12 cellular contexts compared by ENCODE assay signal in genomic region chr5:111997308-111998159, GRCh38.
DNase-seq lines count a peak whose midpoint lies in the region; FAIRE-seq and TF ChIP-seq lines count a peak whose summit lies in the region.
"Had no signal": no experiment of that assay in that cellular context is flagged by ENCODE, and none has a peak within 500 bp of the region (broad histone marks: within the 10 kb centered on the region; RNA-seq: fewer than 3 reads in every experiment).

No MANE protein-coding gene starts in this region.

- POLR2A ChIA-PET in HEK293 (lab: Yijun Ruan, JAX) (no interaction called here), RWPE1 (lab: Yijun Ruan, JAX; ENCODE audit: low non-redundant PET) (interaction anchor here (0.6 kb wide), 1 partner anchor 249 kb away, joined by 3 read pairs; no protein-coding TSS in a partner anchor)

- H3K4me2 ChIP-seq in fibroblast of lung (ENCODE audit: extremely low read depth, insufficient read depth, low read length): no peak overlapping the region
- H3K4me2 ChIP-seq in smooth muscle cell: peak overlapping the region; percentile 58

- H2AFZ ChIP-seq in fibroblast of lung (ENCODE audit: low read length) (no peak overlapping the region), smooth muscle cell (ENCODE audit: low read depth) (no peak overlapping the region)

- no peak overlapping the region for H3K9ac ChIP-seq in fibroblast of lung (ENCODE audit: insufficient read depth, low read length)
- peak overlapping the region; percentile 19 for H3K9ac ChIP-seq in smooth muscle cell (ENCODE audit: low read depth)

- FAIRE-seq in frontal cortex (lab: Jason Lieb, UNC): no peak

- peak; percentile 97 for DNase-seq in RWPE1 (ENCODE audit: low spot score)
- peak; percentile 99 to 100 for DNase-seq in fibroblast of lung (ENCODE audit: low read depth in 2 of 2)
- peak; percentile 8 for DNase-seq in smooth muscle cell (lab: John Stamatoyannopoulos, UW; ENCODE audit: unreplicated experiment)
- DNase-seq in frontal cortex (ENCODE audit: low spot score in 2 of 2): no peak
- DNase-seq in activated T-cell treated with anti-CD3 and anti-CD28 coated beads for 4 hours: no peak
- no peak for DNase-seq in 8988T
- DNase-seq: activated CD4-positive, alpha-beta T cell treated with anti-CD3 and anti-CD28 coated beads, Interleukin-2, amount 50 U/mL, for 1 hour; left cardiac atrium; NCI-H748 treated with DMSO at 0.1 percent for 48 hours; right cardiac atrium; stomach had no signal

- no peaks in the 10 kb centered on the region; the same call in 1 of the 2 replicates for H3K9me3 ChIP-seq in HEK293 (ENCODE audit: control insufficient read depth, insufficient read depth, low read depth, low read length)
- H3K9me3 ChIP-seq in fibroblast of lung (ENCODE audit: control insufficient read depth, insufficient read depth, low read depth, low read length): no peaks in the 10 kb centered on the region
- no peaks in the 10 kb centered on the region for H3K9me3 ChIP-seq in smooth muscle cell (replicated peaks; ENCODE audit: low read depth)
- H3K9me3 ChIP-seq: stomach had no signal

- H3K27ac ChIP-seq in HEK293 (ENCODE audit: extremely low read depth, low read depth, low read length): no peak overlapping the region
- H3K27ac ChIP-seq in RWPE1: no peak overlapping the region; the same call in 1 of the 2 replicates
- H3K27ac ChIP-seq in fibroblast of lung (ENCODE audit: insufficient read depth, low read length): peak overlapping the region; percentile 58
- peak overlapping the region; percentile 91 for H3K27ac ChIP-seq in smooth muscle cell (ENCODE audit: low read depth)
- H3K27ac ChIP-seq: stomach had no signal

- H4K20me1 ChIP-seq in fibroblast of lung (ENCODE audit: control insufficient read depth, extremely low read depth, insufficient read depth, low read length) (no peaks in the 10 kb centered on the region), smooth muscle cell (ENCODE audit: low read depth) (no peaks in the 10 kb centered on the region)

- H3K4me1 ChIP-seq in HEK293 (ENCODE audit: control insufficient read depth, insufficient read depth, low read length) (no peaks in the 10 kb centered on the region), fibroblast of lung (ENCODE audit: control insufficient read depth, extremely low read depth, insufficient read depth, low read length) (peaks cover 10% of the 10 kb centered on the region), smooth muscle cell (ENCODE audit: low read depth) (no peaks in the 10 kb centered on the region)
- H3K4me1 ChIP-seq: stomach had no signal

- H3F3A ChIP-seq in smooth muscle cell (ENCODE audit: low read depth): peaks cover 5% of the 10 kb centered on the region

- H3K36me3 ChIP-seq in HEK293 (ENCODE audit: control insufficient read depth in 2 of 2, insufficient read depth in 1 of 2, low read length in 2 of 2) (no peaks in the 10 kb centered on the region), fibroblast of lung (ENCODE audit: control insufficient read depth, insufficient read depth, low read length) (no peaks in the 10 kb centered on the region), smooth muscle cell (ENCODE audit: low read depth) (no peaks in the 10 kb centered on the region)
- H3K36me3 ChIP-seq: stomach had no signal

- no peak for TF ChIP-seq CTCF in HEK293 (tag by site-specific recombination; IDR thresholded peaks at IDR 0.05)
- TF ChIP-seq CTCF in RWPE1 (conservative IDR thresholded peaks at IDR 0.05; ENCODE audit: low read depth): no peak
- no peak for TF ChIP-seq CTCF in fibroblast of lung (conservative IDR thresholded peaks at IDR 0.05 in 1 of 2, IDR thresholded peaks at IDR 0.05 in 1 of 2; ENCODE audit: low read depth in 1 of 2, low read length in 2 of 2)
- no peak for TF ChIP-seq CTCF in smooth muscle cell (IDR thresholded peaks at IDR 0.05; ENCODE audit: borderline replicate concordance, insufficient read depth, poor library complexity, severe bottlenecking)

- H3K4me3 ChIP-seq in HEK293 (ENCODE audit: low read depth, low read length) (no peak overlapping the region), fibroblast of lung (replicated peaks in 1 of 4; ENCODE audit: control extremely low read depth in 1 of 4, insufficient read depth in 1 of 4, low read depth in 3 of 4, low read length in 4 of 4) (no peak overlapping the region), smooth muscle cell (no peak overlapping the region)
- H3K4me3 ChIP-seq: stomach had no signal

- H3K27me3 ChIP-seq in fibroblast of lung (ENCODE audit: control insufficient read depth, insufficient read depth, low read length) (no peaks in the 10 kb centered on the region), smooth muscle cell (ENCODE audit: low read depth) (no peaks in the 10 kb centered on the region)
- H3K27me3 ChIP-seq: stomach had no signal

- H3K79me2 ChIP-seq in fibroblast of lung (ENCODE audit: control insufficient read depth, insufficient read depth, low read length): no peaks in the 10 kb centered on the region
- H3K79me2 ChIP-seq in smooth muscle cell (ENCODE audit: low read depth): no peaks in the 10 kb centered on the region

- CTCF ChIA-PET in HEK293 (lab: Yijun Ruan, JAX): interaction anchor here (0.7 to 0.8 kb wide), 2 partner anchors 178 to 441 kb away, joined by 3 to 4 read pairs; no protein-coding TSS in a partner anchor
- CTCF ChIA-PET in RWPE1 (lab: Yijun Ruan, JAX): interaction anchor here (0.7 kb wide), 1 partner anchor 48 kb away, joined by 3 read pairs; no protein-coding TSS in a partner anchor

- 44% methylated on average over 8 of the region's 8 CpGs for WGBS in smooth muscle cell (ENCODE audit: low lambda C conversion rate)

TF ChIP-seq in HEK293, 187 proteins besides CTCF, POLR2A, EP300 and RAD21:
- no peak for TF ChIP-seq AEBP2 (tag by site-specific recombination; IDR thresholded peaks at IDR 0.05; ENCODE audit: borderline replicate concordance)
- no peak for TF ChIP-seq ZNF768 (tag by site-specific recombination; IDR thresholded peaks at IDR 0.05)
- TF ChIP-seq ZBTB21 (tag by site-specific recombination; IDR thresholded peaks at IDR 0.05): peak; percentile 36; the same call in 1 of the 2 replicates
- no peak for TF ChIP-seq ZNF707 (tag by site-specific recombination; IDR thresholded peaks at IDR 0.05)
- TF ChIP-seq REST (tag by site-specific recombination; IDR thresholded peaks at IDR 0.05): no peak
- TF ChIP-seq ELK4 (IDR thresholded peaks at IDR 0.05; ENCODE audit: borderline replicate concordance, low read depth, low read length): no peak
- no peak for TF ChIP-seq ZNF324 (tag by site-specific recombination; IDR thresholded peaks at IDR 0.05)
TF ChIP-seq in HEK293: peak in this region for 1.

Comparison
In these comparisons a context has a peak if more than half of its experiments do, and no peak if none do; other contexts are left out.
1. H3K27ac ChIP-seq: peak in fibroblast of lung (single experiment) and smooth muscle cell (single experiment); none in HEK293 (single experiment) and RWPE1 (single experiment).
2. DNase-seq: peak in RWPE1 (single experiment), fibroblast of lung (2 of 2) and smooth muscle cell (single experiment); none in frontal cortex (0 of 2), activated T-cell treated with anti-CD3 and anti-CD28 coated beads for 4 hours (single experiment) and 8988T (single experiment).